ENCODE assay signal across 16 cellular contexts in genomic region chr4:13411942-13412341, GRCh38.
DNase-seq lines count a peak whose midpoint lies in the region; FAIRE-seq and TF ChIP-seq lines count a peak whose summit lies in the region.
"Had no signal": no experiment of that assay in that cellular context is flagged by ENCODE, and none has a peak within 500 bp of the region (broad histone marks: within the 10 kb centered on the region; RNA-seq: fewer than 3 reads in every experiment).

No MANE protein-coding gene starts in this region.

- peaks cover 30% of the 10 kb centered on the region for H3K36me3 Mint-ChIP-seq in activated naive CD4-positive, alpha-beta T cell treated with anti-CD3 and anti-CD28 coated beads, Interleukin-2, amount 50 U/mL, for 24 hours
- peaks cover 25% of the 10 kb centered on the region for H3K36me3 Mint-ChIP-seq in activated naive CD4-positive, alpha-beta T cell treated with anti-CD3 and anti-CD28 coated beads for 36 hours (ENCODE audit: low read depth)
- H3K36me3 Mint-ChIP-seq in dendritic cell treated with granulocyte-macrophage colony-stimulating factor and Interleukin-4, amounts not matched to agents 40 ng/mL and 50 ng/mL, for 4 days (ENCODE audit: low read depth), result peaks cover 21% of the 10 kb centered on the region
- H3K36me3 Mint-ChIP-seq in progenitor cell of endocrine pancreas (ENCODE audit: insufficient read depth), result peaks cover 26% of the 10 kb centered on the region

- H3K27me3 Mint-ChIP-seq in activated naive CD4-positive, alpha-beta T cell treated with anti-CD3 and anti-CD28 coated beads, Interleukin-2, amount 50 U/mL, for 24 hours, result no peaks in the 10 kb centered on the region
- no peaks in the 10 kb centered on the region for H3K27me3 Mint-ChIP-seq in activated naive CD4-positive, alpha-beta T cell treated with anti-CD3 and anti-CD28 coated beads for 36 hours (ENCODE audit: low read depth)
- no peaks in the 10 kb centered on the region for H3K27me3 Mint-ChIP-seq in dendritic cell treated with granulocyte-macrophage colony-stimulating factor and Interleukin-4, amounts not matched to agents 40 ng/mL and 50 ng/mL, for 4 days
- H3K27me3 Mint-ChIP-seq in progenitor cell of endocrine pancreas, result no peaks in the 10 kb centered on the region
- H3K27me3 Mint-ChIP-seq: B cell; CD4-positive, alpha-beta T cell; IgD-negative memory B cell had no signal

- H3K27ac Mint-ChIP-seq in activated naive CD4-positive, alpha-beta T cell treated with anti-CD3 and anti-CD28 coated beads, Interleukin-2, amount 50 U/mL, for 24 hours, result peak overlapping the region; percentile 43
- H3K27ac Mint-ChIP-seq in activated naive CD4-positive, alpha-beta T cell treated with anti-CD3 and anti-CD28 coated beads for 36 hours, result no peak overlapping the region
- H3K27ac Mint-ChIP-seq in dendritic cell treated with granulocyte-macrophage colony-stimulating factor and Interleukin-4, amounts not matched to agents 40 ng/mL and 50 ng/mL, for 4 days, result peak overlapping the region; percentile 13
- H3K27ac Mint-ChIP-seq in progenitor cell of endocrine pancreas, result peak overlapping the region; percentile 42
- H3K27ac Mint-ChIP-seq: B cell; CD4-positive, alpha-beta T cell; IgD-negative memory B cell had no signal

- no peak for DNase-seq in activated naive CD4-positive, alpha-beta T cell treated with anti-CD3 and anti-CD28 coated beads for 36 hours
- DNase-seq in SK-N-MC (ENCODE audit: low read depth, low spot score), result no peak
- no peak for DNase-seq in progenitor cell of endocrine pancreas (ENCODE audit: low spot score, unreplicated experiment)
- no peak for DNase-seq in activated gamma-delta T cell treated with Interleukin-2 at 50 U/mL for 16 hours
- DNase-seq in NCI-H1436 treated with DMSO at 0.1 percent for 48 hours (lab: John Stamatoyannopoulos, UW), result no peak
- DNase-seq in H54 (ENCODE audit: insufficient read length, low spot score), result no peak
- DNase-seq: C1 segment of cervical spinal cord; Calu3; CD4-positive, alpha-beta T cell; DMS 273 treated with DMSO at 0.1 percent for 48 hours had no signal

- TF ChIP-seq POLR2A in H54 (IDR thresholded peaks at IDR 0.05; ENCODE audit: low read depth, low read length), result no peak

- no peak overlapping the region for H3K9ac ChIP-seq in SK-N-MC (ENCODE audit: insufficient read length)

- H3K9me3 Mint-ChIP-seq in activated naive CD4-positive, alpha-beta T cell treated with anti-CD3 and anti-CD28 coated beads, Interleukin-2, amount 50 U/mL, for 24 hours, result no peaks in the 10 kb centered on the region
- peaks cover 6% of the 10 kb centered on the region for H3K9me3 Mint-ChIP-seq in activated naive CD4-positive, alpha-beta T cell treated with anti-CD3 and anti-CD28 coated beads for 36 hours
- peaks cover 24% of the 10 kb centered on the region for H3K9me3 Mint-ChIP-seq in dendritic cell treated with granulocyte-macrophage colony-stimulating factor and Interleukin-4, amounts not matched to agents 40 ng/mL and 50 ng/mL, for 4 days
- H3K9me3 Mint-ChIP-seq in progenitor cell of endocrine pancreas (ENCODE audit: low read depth), result peaks cover 8% of the 10 kb centered on the region
- H3K9me3 Mint-ChIP-seq: IgD-negative memory B cell had no signal

- CTCF ChIA-PET in activated naive CD4-positive, alpha-beta T cell treated with anti-CD3 and anti-CD28 coated beads for 36 hours (lab: Charles Lee), result interaction anchor here (0.6 kb wide), 1 partner anchor 54 kb away, joined by 4 read pairs; no protein-coding TSS in a partner anchor

- H3K9me3 ChIP-seq in SK-N-MC (ENCODE audit: low read depth, low read length), result no peaks in the 10 kb centered on the region

- peak overlapping the region; percentile 54; the same call in 1 of the 2 replicates for H3K27ac ChIP-seq in SK-N-MC

- intact Hi-C loops in activated naive CD4-positive, alpha-beta T cell treated with anti-CD3 and anti-CD28 coated beads for 36 hours (cut with micrococcal nuclease), result no loop called here
- intact Hi-C loops in dendritic cell treated with granulocyte-macrophage colony-stimulating factor and Interleukin-4, amounts not matched to agents 40 ng/mL and 50 ng/mL, for 4 days (cut with micrococcal nuclease), result no loop called here

- H3K4me1 Mint-ChIP-seq in activated naive CD4-positive, alpha-beta T cell treated with anti-CD3 and anti-CD28 coated beads, Interleukin-2, amount 50 U/mL, for 24 hours, result peaks cover 36% of the 10 kb centered on the region
- H3K4me1 Mint-ChIP-seq in activated naive CD4-positive, alpha-beta T cell treated with anti-CD3 and anti-CD28 coated beads for 36 hours (ENCODE audit: low read depth), result peaks cover 18% of the 10 kb centered on the region
- peaks cover 12% of the 10 kb centered on the region for H3K4me1 Mint-ChIP-seq in dendritic cell treated with granulocyte-macrophage colony-stimulating factor and Interleukin-4, amounts not matched to agents 40 ng/mL and 50 ng/mL, for 4 days (ENCODE audit: low read depth)
- H3K4me1 Mint-ChIP-seq in progenitor cell of endocrine pancreas (ENCODE audit: low read depth), result peaks cover 14% of the 10 kb centered on the region

- H3K4me3 ChIP-seq in SK-N-MC, result no peak overlapping the region
- H3K4me3 ChIP-seq: GM12878 had no signal

- FAIRE-seq in H54 (lab: Jason Lieb, UNC), result no peak
- FAIRE-seq: GM12878, H1 had no signal

- no peak for TF ChIP-seq CTCF in progenitor cell of endocrine pancreas (IDR thresholded peaks at IDR 0.05; ENCODE audit: unreplicated experiment)

- no peaks in the 10 kb centered on the region; the same call in 1 of the 2 replicates for H3K36me3 ChIP-seq in SK-N-MC (ENCODE audit: insufficient read depth, low read length)

- H3K4me3 Mint-ChIP-seq in activated naive CD4-positive, alpha-beta T cell treated with anti-CD3 and anti-CD28 coated beads, Interleukin-2, amount 50 U/mL, for 24 hours, result no peak overlapping the region
- no peak overlapping the region for H3K4me3 Mint-ChIP-seq in activated naive CD4-positive, alpha-beta T cell treated with anti-CD3 and anti-CD28 coated beads for 36 hours
- no peak overlapping the region for H3K4me3 Mint-ChIP-seq in dendritic cell treated with granulocyte-macrophage colony-stimulating factor and Interleukin-4, amounts not matched to agents 40 ng/mL and 50 ng/mL, for 4 days
- no peak overlapping the region for H3K4me3 Mint-ChIP-seq in progenitor cell of endocrine pancreas (ENCODE audit: low read depth)
- H3K4me3 Mint-ChIP-seq: B cell; CD4-positive, alpha-beta T cell; IgD-negative memory B cell had no signal
